ENCODE assay signal across 9 cellular contexts in genomic region chr17:73203135-73203787, GRCh38. TPM values are rescaled to one million over a fixed set of nuclear protein-coding genes. Genes with fewer than 3 reads are reported as not detected.
DNase-seq lines count a peak whose midpoint lies in the region; ATAC-seq and TF ChIP-seq lines count a peak whose summit lies in the region.
"Had no signal": no experiment of that assay in that cellular context is flagged by ENCODE, and none has a peak within 500 bp of the region (broad histone marks: within the 10 kb centered on the region; RNA-seq: fewer than 3 reads in every experiment).

No MANE protein-coding gene starts in this region.

- H3K4me3 ChIP-seq in PC-3 (ENCODE audit: low read length) (no peak overlapping the region), fibroblast of pulmonary artery (replicated peaks; ENCODE audit: low read depth, low read length) (no peak overlapping the region), psoas muscle (no peak overlapping the region)

- no peaks in the 10 kb centered on the region for H3F3A ChIP-seq in PC-3 (ENCODE audit: low read length, unreplicated experiment)

- peak; percentile 61 for ATAC-seq in GM19025 (IDR thresholded peaks at IDR 0.05; ENCODE audit: low read depth, unreplicated experiment)
- peak; percentile 77 for ATAC-seq in PC-3
- ATAC-seq in psoas muscle, result peak in 3 of 4 donors; percentile 34 to 56 (median 40)
- no peak for ATAC-seq in GM21786 (IDR thresholded peaks at IDR 0.05; ENCODE audit: unreplicated experiment)

- H3K27ac ChIP-seq in PC-3 (ENCODE audit: low read length) (no peak overlapping the region), psoas muscle (no peak overlapping the region)

- 33 to 42% (median 34%) methylated on average over 8 of the region's 8 CpGs for WGBS in psoas muscle, 3 donors

- intact Hi-C loops in PC-3 (cut with micrococcal nuclease) (no loop called here), psoas muscle (cut with DNase I) (no loop called here)

- H3K4me1 ChIP-seq in PC-3 (ENCODE audit: insufficient read depth, low read length), result peaks cover 4% of the 10 kb centered on the region; the same call in 1 of the 2 replicates
- H3K4me1 ChIP-seq in psoas muscle, result peaks cover 5% of the 10 kb centered on the region

- TF ChIP-seq CTCF in PC-3 (conservative IDR thresholded peaks at IDR 0.05; ENCODE audit: low read depth, low read length), result no peak
- no peak for TF ChIP-seq CTCF in fibroblast of pulmonary artery (IDR thresholded peaks at IDR 0.05; ENCODE audit: low read length, missing control alignments)
- no peak for TF ChIP-seq CTCF in psoas muscle (IDR thresholded peaks at IDR 0.05)

- H3K9me2 ChIP-seq in PC-3 (replicated peaks; ENCODE audit: low read length), result no peaks in the 10 kb centered on the region

- no TSS peak for BruUV-seq in PC-3 (replicated peaks; lab: Mats Ljungman, UMichigan)

- H3K36me3 ChIP-seq in PC-3 (ENCODE audit: low read depth, low read length) (peaks cover 85% of the 10 kb centered on the region), psoas muscle (ENCODE audit: insufficient read depth in 1 of 2, low read depth in 1 of 2) (peaks cover 23 to 100% of the 10 kb centered on the region in 2 donors)

- no peaks in the 10 kb centered on the region for H4K20me1 ChIP-seq in PC-3 (ENCODE audit: low read length)

- H3K9me3 ChIP-seq in PC-3 (ENCODE audit: low read length) (no peaks in the 10 kb centered on the region), psoas muscle (no peaks in the 10 kb centered on the region)

- H3K9ac ChIP-seq in PC-3 (ENCODE audit: low read length), result no peak overlapping the region

- CTCF ChIA-PET in PC-3 (lab: Charles Lee), result no interaction called here

- H3K27me3 ChIP-seq in PC-3 (ENCODE audit: low read length) (no peaks in the 10 kb centered on the region), psoas muscle (ENCODE audit: insufficient read depth in 3 of 3, low read length in 2 of 3) (no peaks in the 10 kb centered on the region)

- no peak overlapping the region for H3K4me2 ChIP-seq in PC-3 (ENCODE audit: low read length)

- POLR2A ChIA-PET in PC-3 (lab: Charles Lee; ENCODE audit: unreplicated experiment), result no interaction called here

- DNase-seq in PC-3, result peak; percentile 47
- peak; percentile 58 for DNase-seq in fibroblast of pulmonary artery (ENCODE audit: low read depth)
- DNase-seq in psoas muscle, result no peak
- DNase-seq in cerebellar nuclear complex (lab: John Stamatoyannopoulos, UW), result no peak
- DNase-seq in medulla oblongata (ENCODE audit: extremely low spot score), result no peak
- no peak for DNase-seq in NCI-H2107 treated with DMSO at 0.1 percent for 48 hours (lab: John Stamatoyannopoulos, UW; ENCODE audit: unreplicated experiment)
- DNase-seq: midbrain had no signal

- H2AFZ ChIP-seq in PC-3 (ENCODE audit: low read length), result no peak overlapping the region

- H3K79me2 ChIP-seq in PC-3 (ENCODE audit: low read length), result no peaks in the 10 kb centered on the region

RNA-seq across cellular contexts. Expression of gene COG1, which starts 10.4 kb away (rescaled TPM):
- 24.1 and 31.6 TPM in 2 replicates for total RNA-seq in PC-3 (2014; rRNA removed)
- 10 to 100 TPM; 38.8 to 61.9 (median 51.7) TPM for total RNA-seq in psoas muscle
- polyA plus RNA-seq in psoas muscle, result 10 to 100 TPM; 28.9 to 53.8 (median 32.3) TPM

RNA-seq across cellular contexts. Expression of gene SSTR2, which starts 38.5 kb away (rescaled TPM):
- not detected in 2 replicates for total RNA-seq in PC-3 (2014; rRNA removed)
- 1 to 10 TPM in 1 of 4 donors, under 1 TPM in 3; 0.19 to 1.0 (median 0.43) TPM for total RNA-seq in psoas muscle
- polyA plus RNA-seq in psoas muscle, result under 1 TPM; 0.04 to 0.27 (median 0.23) TPM

RNA-seq across cellular contexts. Expression of gene CPSF4L, which starts 58.4 kb away (rescaled TPM):
- total RNA-seq in PC-3 (2014; rRNA removed) (not detected in 2 replicates), psoas muscle (not detected)
- not detected for polyA plus RNA-seq in psoas muscle

Comparison
In these comparisons a context has a peak if more than half of its experiments do, and no peak if none do; other contexts are left out.
1. DNase-seq: peak in PC-3 (single experiment) and fibroblast of pulmonary artery (single experiment); none in psoas muscle (0 of 2), cerebellar nuclear complex (0 of 2), medulla oblongata (single experiment) and NCI-H2107 treated with DMSO at 0.1 percent for 48 hours (single experiment).